Comparison of ENCODE assay signal across 12 cellular contexts in the genomic region with DNA sequence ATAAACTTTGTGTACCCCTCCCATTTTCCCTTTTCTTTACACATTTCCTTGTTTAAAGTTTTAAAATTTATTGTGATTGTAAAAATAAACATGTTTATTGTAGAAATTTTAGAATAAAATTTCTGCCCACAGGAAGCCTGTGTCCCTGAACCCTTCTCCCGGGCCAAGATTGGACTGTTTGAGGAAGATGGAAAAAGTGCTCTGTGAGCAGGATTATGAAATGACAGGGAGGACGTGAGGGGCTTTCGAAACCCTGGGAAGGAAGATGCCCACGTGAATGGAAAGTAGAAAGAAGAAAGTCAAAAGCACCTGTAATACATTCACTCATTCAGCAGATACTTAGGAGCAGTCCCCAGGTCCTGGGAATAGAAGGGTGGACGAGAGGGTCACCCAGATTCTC. TPM values are rescaled to one million over a fixed set of nuclear protein-coding genes. Genes with fewer than 3 reads are reported as not detected.
DNase-seq lines count a peak whose midpoint lies in the region; ATAC-seq and TF ChIP-seq lines count a peak whose summit lies in the region.
"Had no signal": no experiment of that assay in that cellular context is flagged by ENCODE, and none has a peak within 500 bp of the region (broad histone marks: within the 10 kb centered on the region; RNA-seq: fewer than 3 reads in every experiment).

No MANE protein-coding gene starts in this region.

- 58 to 69% methylated on average over 5 of the region's 5 CpGs for WGBS in sigmoid colon, 2 donors

- ATAC-seq in left ventricle myocardium superior: no peak

- H3K9me3 ChIP-seq in left ventricle myocardium inferior (replicated peaks): no peaks in the 10 kb centered on the region
- H3K9me3 ChIP-seq in sigmoid colon: no peaks in the 10 kb centered on the region
- H3K9me3 ChIP-seq: Peyer's patch had no signal

- peaks cover 44% of the 10 kb centered on the region for H3K4me1 ChIP-seq in left ventricle myocardium inferior
- peaks cover 0 to 13% (median 7%) of the 10 kb centered on the region in 4 donors for H3K4me1 ChIP-seq in sigmoid colon

- H3K27me3 ChIP-seq in left ventricle myocardium inferior (ENCODE audit: low read depth) (no peaks in the 10 kb centered on the region), layer of hippocampus (ENCODE audit: control insufficient read depth, insufficient read depth, low read length) (no peaks in the 10 kb centered on the region), sigmoid colon (no peaks in the 10 kb centered on the region)
- H3K27me3 ChIP-seq: Peyer's patch had no signal

- H3K36me3 ChIP-seq in left ventricle myocardium inferior (no peaks in the 10 kb centered on the region), sigmoid colon (no peaks in the 10 kb centered on the region)
- H3K36me3 ChIP-seq: Peyer's patch had no signal

- H3K27ac ChIP-seq in left ventricle myocardium inferior (replicated peaks): peak overlapping the region; percentile 67
- peak overlapping the region; percentile 42 for H3K27ac ChIP-seq in layer of hippocampus (ENCODE audit: low read depth, low read length)
- H3K27ac ChIP-seq in sigmoid colon: peak overlapping the region in 2 of 4 donors; percentile 20 to 34

- TF ChIP-seq POLR2A in sigmoid colon (IDR thresholded peaks at IDR 0.05): no peak

- TF ChIP-seq CTCF in left ventricle myocardium inferior (IDR thresholded peaks at IDR 0.05; ENCODE audit: borderline replicate concordance) (no peak), sigmoid colon (IDR thresholded peaks at IDR 0.05) (no peak)

- intact Hi-C loops in left ventricle myocardium inferior (cut with micrococcal nuclease): loop anchor here (2.0 kb wide), 1 partner anchor 86 kb away; no protein-coding TSS in a partner anchor
- intact Hi-C loops in left ventricle myocardium superior (cut with micrococcal nuclease): loop anchor here (5.0 kb wide), 1 partner anchor 84 kb away; no protein-coding TSS in a partner anchor
- intact Hi-C loops in sigmoid colon (cut with DNase I): loop anchor here (10.0 kb wide), 1 partner anchor 356 kb away; no protein-coding TSS in a partner anchor

- H3K4me3 ChIP-seq in left ventricle myocardium inferior: no peak overlapping the region
- H3K4me3 ChIP-seq in sigmoid colon: no peak overlapping the region
- H3K4me3 ChIP-seq: Peyer's patch had no signal

- DNase-seq in left ventricle myocardium inferior (no peak), left ventricle myocardium superior (no peak), sigmoid colon (peak; percentile 52), activated T-cell treated with anti-CD3 and anti-CD28 coated beads for 4 hours (no peak), SKM-1 treated with dmso at 0.1 percent for 144 hours (lab: John Stamatoyannopoulos, UW; ENCODE audit: unreplicated experiment) (no peak), ureter (ENCODE audit: low spot score) (no peak), islet precursor cell (no peak)
- DNase-seq: NCI-H1417 treated with DMSO at 0.1 percent for 48 hours had no signal

- TF ChIP-seq EP300 in sigmoid colon (IDR thresholded peaks at IDR 0.05): no peak

RNA-seq across cellular contexts. Expression of gene ATOH8, which starts 25.4 kb away (rescaled TPM):
- total RNA-seq in left ventricle myocardium inferior (23.3 TPM), left ventricle myocardium superior (29.6 TPM), sigmoid colon (10 to 100 TPM; 12.4 to 20.6 (median 18.1) TPM), ureter (21.8 TPM)
- 1 to 10 TPM; 1.6 to 9.4 (median 6.6) TPM for polyA plus RNA-seq in sigmoid colon

RNA-seq across cellular contexts. Expression of gene GNLY, which starts 34.2 kb away (rescaled TPM):
- total RNA-seq in left ventricle myocardium inferior: 1.5 TPM
- 2.3 TPM for total RNA-seq in left ventricle myocardium superior
- total RNA-seq in sigmoid colon: 1 to 10 TPM in 1 of 4 donors, not detected in 3; 1.6 TPM
- polyA plus RNA-seq in sigmoid colon: 10 to 100 TPM in 1 of 3 donors, 1 to 10 TPM in 2; 2.4 to 13.9 (median 4.2) TPM
- total RNA-seq in ureter: 1.9 TPM
- total RNA-seq: A172, NCI-H460 had no signal
